In the genomic region with DNA sequence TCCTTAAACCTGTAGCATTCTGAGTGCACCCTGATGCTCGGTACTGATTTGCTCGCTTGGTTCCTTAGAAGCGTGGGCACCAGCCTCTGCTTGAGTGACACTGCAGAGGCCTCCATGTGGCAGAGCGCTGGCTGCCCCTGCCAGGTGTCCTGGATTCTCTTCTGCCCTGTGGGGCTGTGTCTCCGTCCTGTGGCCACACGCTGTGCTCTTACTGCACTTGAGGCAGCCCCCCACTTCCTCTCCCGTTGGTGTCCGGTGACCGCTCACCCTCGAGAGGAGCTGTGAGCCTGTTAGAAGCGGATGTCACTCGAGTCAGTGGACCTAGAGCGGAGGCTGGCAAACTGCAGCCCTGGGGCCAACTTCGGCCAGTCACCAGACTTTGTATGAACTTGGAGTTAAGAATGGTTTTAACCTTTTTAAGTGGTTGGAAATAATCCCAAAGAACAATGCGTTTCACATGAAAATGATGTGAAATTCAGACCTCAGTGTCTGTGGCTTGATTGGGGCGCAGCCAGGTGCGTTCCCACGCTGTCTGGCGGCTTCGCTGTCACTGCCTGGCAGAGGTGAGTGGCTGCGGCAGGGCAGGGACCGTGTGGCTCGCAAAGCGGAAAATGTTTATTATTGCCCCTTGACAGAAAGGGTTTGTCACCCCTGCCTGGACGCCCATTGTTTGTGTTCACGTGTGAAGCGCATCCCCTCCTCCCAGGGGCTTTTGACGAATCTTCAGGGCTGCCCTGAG, we compare ENCODE assay signal across 18 cellular contexts.
"Had no signal": no experiment of that assay in that cellular context is flagged by ENCODE, and none has a peak within 500 bp of the region (broad histone marks: within the 10 kb centered on the region; RNA-seq: fewer than 3 reads in every experiment).

No MANE protein-coding gene starts in this region.

- H3K4me1 Mint-ChIP-seq: activated B cell treated with CpG ODN at 0.5 μM for 24 hours; activated naive CD8-positive, alpha-beta T cell treated with anti-CD3 and anti-CD28 coated beads, Interleukin-2, amount 50 U/mL, for 24 hours; naive B cell had no signal

- H3K4me3 ChIP-seq: ascending aorta, right atrium auricular region, skin epidermis had no signal

- ATAC-seq: activated naive CD8-positive, alpha-beta T cell treated with anti-CD3 and anti-CD28 coated beads, Interleukin-2, amount 50 U/mL, for 24 hours; esophagus mucosa had no signal

- H3K27ac Mint-ChIP-seq: activated B cell treated with CpG ODN at 0.5 μM for 24 hours; activated naive CD4-positive, alpha-beta T cell treated with anti-CD3 and anti-CD28 coated beads for 36 hours; activated naive CD8-positive, alpha-beta T cell treated with anti-CD3 and anti-CD28 coated beads, Interleukin-2, amount 50 U/mL, for 24 hours; activated T-helper 2 cell treated with anti-CD3 and anti-CD28 coated beads, Interferon-gamma antibody, Interleukin-2, Interleukin-4, amounts not matched to agents 10 μg/mL and 5 μg/mL and 100 μg/mL, durations not matched to agents 14 hours and 24 hours and 36 hours; progenitor cell of endocrine pancreas had no signal

- H3K27me3 ChIP-seq: ascending aorta, neutrophil, right atrium auricular region had no signal

- H3K9me3 Mint-ChIP-seq: activated B cell treated with CpG ODN at 0.5 μM for 24 hours; activated naive CD4-positive, alpha-beta T cell treated with anti-CD3 and anti-CD28 coated beads for 36 hours; activated naive CD8-positive, alpha-beta T cell treated with anti-CD3 and anti-CD28 coated beads, Interleukin-2, amount 50 U/mL, for 24 hours; activated T-helper 2 cell treated with anti-CD3 and anti-CD28 coated beads, Interferon-gamma antibody, Interleukin-2, Interleukin-4, amounts not matched to agents 10 μg/mL and 5 μg/mL and 100 μg/mL, durations not matched to agents 14 hours and 24 hours and 36 hours; naive B cell had no signal

- H3K27me3 Mint-ChIP-seq: activated B cell treated with CpG ODN at 0.5 μM for 24 hours; activated naive CD8-positive, alpha-beta T cell treated with anti-CD3 and anti-CD28 coated beads, Interleukin-2, amount 50 U/mL, for 24 hours; naive B cell; progenitor cell of endocrine pancreas had no signal

- H3K27ac ChIP-seq: ascending aorta, neutrophil, right atrium auricular region, skin epidermis had no signal

- DNase-seq: activated B cell treated with CpG ODN at 0.5 μM for 24 hours; activated CD4-positive, alpha-beta T cell treated with anti-CD3 and anti-CD28 coated beads, Interleukin-2, amount 50 U/mL, for 1 hour; activated naive CD4-positive, alpha-beta T cell treated with anti-CD3 and anti-CD28 coated beads for 36 hours; activated naive CD8-positive, alpha-beta T cell treated with anti-CD3 and anti-CD28 coated beads, Interleukin-2, amount 50 U/mL, for 24 hours; mammary epithelial cell; naive B cell; stimulated activated CD4-positive, alpha-beta T cell treated with anti-CD3 and anti-CD28 coated beads, Interleukin-15, amount 100 ng/mL, for 24 hours; stimulated activated CD4-positive, alpha-beta T cell treated with anti-CD3 and anti-CD28 coated beads, Interleukin-4, amount 100 ng/mL, for 1 hour; stimulated activated naive CD4-positive, alpha-beta T cell treated with Interleukin-2 at 50 U/mL for 16 hours; T-helper 2 cell; trophoblast cell had no signal

- H3K4me3 Mint-ChIP-seq: activated B cell treated with CpG ODN at 0.5 μM for 24 hours; activated naive CD4-positive, alpha-beta T cell treated with anti-CD3 and anti-CD28 coated beads for 36 hours; activated naive CD8-positive, alpha-beta T cell treated with anti-CD3 and anti-CD28 coated beads, Interleukin-2, amount 50 U/mL, for 24 hours had no signal

- H3K9me3 ChIP-seq: ascending aorta, neutrophil, right atrium auricular region had no signal
